10 cellular contexts compared by ENCODE assay signal in the genomic region with DNA sequence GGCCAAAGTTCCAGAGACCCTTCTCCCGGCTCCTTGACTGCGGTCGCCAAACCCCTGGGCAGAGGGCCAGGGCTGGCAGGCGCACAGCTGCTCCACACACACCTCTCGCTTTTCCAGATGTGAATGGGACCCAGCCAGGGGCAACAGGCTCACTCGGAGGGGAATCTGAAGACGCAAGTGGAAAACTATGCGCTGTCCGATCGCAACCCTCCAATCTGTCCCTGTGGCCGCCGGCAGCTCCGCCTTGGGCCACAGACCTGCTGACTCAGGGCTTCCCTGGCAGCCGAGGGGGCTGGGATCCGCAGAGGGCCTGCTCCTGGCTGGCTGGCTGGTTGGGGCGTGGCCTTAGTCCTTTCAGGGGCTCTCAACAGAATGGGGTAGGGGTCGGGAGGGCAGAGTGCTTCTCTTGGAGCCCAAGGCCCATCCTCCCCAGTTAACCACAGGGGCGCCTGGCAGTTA. TPM values are rescaled to one million over a fixed set of nuclear protein-coding genes. Genes with fewer than 3 reads are reported as not detected.
DNase-seq lines count a peak whose midpoint lies in the region; ATAC-seq, FAIRE-seq and TF ChIP-seq lines count a peak whose summit lies in the region.
"Had no signal": no experiment of that assay in that cellular context is flagged by ENCODE, and none has a peak within 500 bp of the region (broad histone marks: within the 10 kb centered on the region; RNA-seq: fewer than 3 reads in every experiment).

No MANE protein-coding gene starts in this region.

- POLR2A ChIA-PET in GM12878 (lab: Charles Lee), result interaction anchor here (0.6 to 7.1 kb wide), 8 partner anchors 10 to 1389 kb away, joined by 3 to 170 read pairs (median 5); no protein-coding TSS in a partner anchor

- no peak for TF ChIP-seq RAD21 in GM12878 (IDR thresholded peaks at IDR 0.05; ENCODE audit: insufficient read depth, low read depth, low read length)

- peaks cover 0 to 2% of the 10 kb centered on the region in 2 experiments; a peak in 1 of 4 replicates for H3K36me3 ChIP-seq in GM12878 (ENCODE audit: control insufficient read depth in 2 of 2, insufficient read depth in 2 of 2, low read length in 1 of 2)

- intact Hi-C loops in GM12878 (cut with micrococcal nuclease; ENCODE audit: unreplicated experiment), result loop anchor here (10.0 kb wide), 1 partner anchor 436 kb away; no protein-coding TSS in a partner anchor

- no peaks in the 10 kb centered on the region for H3K27me3 ChIP-seq in GM12878 (replicated peaks in 1 of 2; ENCODE audit: control insufficient read depth in 2 of 2, insufficient read depth in 2 of 2, low read length in 1 of 2)

- no peaks in the 10 kb centered on the region for H3K9me3 ChIP-seq in GM12878 (replicated peaks; ENCODE audit: control insufficient read depth, insufficient read depth, low read length)

- in situ Hi-C loops in GM12878 (cut with MboI), result no loop called here

- TF ChIP-seq CTCF in HFF-Myc (IDR thresholded peaks at IDR 0.05; ENCODE audit: low read depth, low read length, missing control alignments) (no peak), GM12878 (IDR thresholded peaks at IDR 0.05 in 2 of 3, conservative IDR thresholded peaks at IDR 0.05 in 1 of 3; ENCODE audit: control insufficient read depth in 2 of 3, extremely low read depth in 1 of 3, insufficient read depth in 1 of 3, low read depth in 3 of 3, low read length in 3 of 3) (no peak)

- H3K79me2 ChIP-seq in GM12878 (ENCODE audit: control insufficient read depth, insufficient read depth, low read length), result peaks cover 86% of the 10 kb centered on the region

- H3K4me2 ChIP-seq in GM12878 (ENCODE audit: control insufficient read depth, insufficient read depth), result peak overlapping the region; percentile 93

- CTCF ChIA-PET in GM12878 (lab: Yijun Ruan, JAX), result interaction anchor here (0.7 to 2.1 kb wide), 9 partner anchors 9 to 178 kb away, joined by 3 to 11 read pairs (median 4); a partner anchor contains a TSS

- peak; percentile 76 for DNase-seq in HFF-Myc (ENCODE audit: extremely low read depth, low read depth)
- no peak for DNase-seq in GM12878 (ENCODE audit: low read depth, low spot score)
- peak; percentile 86 for DNase-seq in iPS-NIHi11 (ENCODE audit: low spot score)
- DNase-seq in stromal cell of bone marrow (ENCODE audit: low read depth), result peak; percentile 59
- no peak for DNase-seq in central memory CD4-positive, alpha-beta T cell
- no peak for DNase-seq in foreskin melanocyte
- no peak for DNase-seq in NK-92 treated with Interleukin-12 subunit alpha and Interleukin-12 subunit beta, amount 100 ng/mL, for 24 hours (lab: John Stamatoyannopoulos, UW)
- DNase-seq: stimulated activated CD4-positive, alpha-beta T cell treated with anti-CD3 and anti-CD28 coated beads, Interleukin-4, amount 100 ng/mL, for 24 hours had no signal

- no peak overlapping the region for H3K4me3 ChIP-seq in HFF-Myc (replicated peaks; ENCODE audit: low read depth, low read length)
- peak overlapping the region; percentile 70 for H3K4me3 ChIP-seq in GM12878

- SMC1A ChIA-PET in GM12878 (lab: Charles Lee; ENCODE audit: uncharacterized antibody, unreplicated experiment), result interaction anchor here (1.9 to 6.7 kb wide), 3 partner anchors 11 to 28 kb away, joined by 7 to 123 read pairs (median 51); no protein-coding TSS in a partner anchor

- peak overlapping the region; percentile 99 for H3K27ac ChIP-seq in GM12878 (ENCODE audit: control insufficient read depth, insufficient read depth)

- peaks cover 63% of the 10 kb centered on the region for H3K4me1 ChIP-seq in GM12878 (ENCODE audit: control insufficient read depth, insufficient read depth, low read length)

- TF ChIP-seq EP300 in GM12878 (IDR thresholded peaks at IDR 0.05; ENCODE audit: borderline replicate concordance in 1 of 2, control insufficient read depth in 1 of 2, low read depth in 2 of 2, low read length in 2 of 2), result no peak

- no peaks in the 10 kb centered on the region for H4K20me1 ChIP-seq in GM12878 (ENCODE audit: control insufficient read depth, insufficient read depth)

- no peak for ATAC-seq in GM12878
- no peak for ATAC-seq in HG02885 (IDR thresholded peaks at IDR 0.05; ENCODE audit: poor library complexity, unreplicated experiment)
- ATAC-seq: HCT116 had no signal

- FAIRE-seq in GM12878 (lab: Jason Lieb, UNC), result no peak

- no TSS peak for BruUV-seq in GM12878 (replicated peaks; lab: Mats Ljungman, UMichigan)

- peak overlapping the region; percentile 69 for H3K9ac ChIP-seq in GM12878 (ENCODE audit: control insufficient read depth, insufficient read depth, low read length)

- 96% methylated on average over 18 of the region's 18 CpGs for WGBS in GM12878 (ENCODE audit: insufficient coverage, insufficient replicate concordance, low lambda C conversion rate, missing lambda C conversion rate)

- no peak overlapping the region for H2AFZ ChIP-seq in GM12878 (ENCODE audit: control insufficient read depth, low read depth, low read length)

- RAD21 ChIA-PET in GM12878 (lab: Charles Lee; ENCODE audit: unreplicated experiment), result interaction anchor here (1.0 to 6.5 kb wide), 8 partner anchors 7 to 72 kb away, joined by 3 to 89 read pairs (median 6); no protein-coding TSS in a partner anchor

- TF ChIP-seq POLR2A in GM12878 (IDR thresholded peaks at IDR 0.05; ENCODE audit: low read depth, low read length), result no peak

TF ChIP-seq in GM12878, 131 proteins besides CTCF, POLR2A, EP300 and RAD21 (continues in another document):
- TF ChIP-seq, protein P1, sequence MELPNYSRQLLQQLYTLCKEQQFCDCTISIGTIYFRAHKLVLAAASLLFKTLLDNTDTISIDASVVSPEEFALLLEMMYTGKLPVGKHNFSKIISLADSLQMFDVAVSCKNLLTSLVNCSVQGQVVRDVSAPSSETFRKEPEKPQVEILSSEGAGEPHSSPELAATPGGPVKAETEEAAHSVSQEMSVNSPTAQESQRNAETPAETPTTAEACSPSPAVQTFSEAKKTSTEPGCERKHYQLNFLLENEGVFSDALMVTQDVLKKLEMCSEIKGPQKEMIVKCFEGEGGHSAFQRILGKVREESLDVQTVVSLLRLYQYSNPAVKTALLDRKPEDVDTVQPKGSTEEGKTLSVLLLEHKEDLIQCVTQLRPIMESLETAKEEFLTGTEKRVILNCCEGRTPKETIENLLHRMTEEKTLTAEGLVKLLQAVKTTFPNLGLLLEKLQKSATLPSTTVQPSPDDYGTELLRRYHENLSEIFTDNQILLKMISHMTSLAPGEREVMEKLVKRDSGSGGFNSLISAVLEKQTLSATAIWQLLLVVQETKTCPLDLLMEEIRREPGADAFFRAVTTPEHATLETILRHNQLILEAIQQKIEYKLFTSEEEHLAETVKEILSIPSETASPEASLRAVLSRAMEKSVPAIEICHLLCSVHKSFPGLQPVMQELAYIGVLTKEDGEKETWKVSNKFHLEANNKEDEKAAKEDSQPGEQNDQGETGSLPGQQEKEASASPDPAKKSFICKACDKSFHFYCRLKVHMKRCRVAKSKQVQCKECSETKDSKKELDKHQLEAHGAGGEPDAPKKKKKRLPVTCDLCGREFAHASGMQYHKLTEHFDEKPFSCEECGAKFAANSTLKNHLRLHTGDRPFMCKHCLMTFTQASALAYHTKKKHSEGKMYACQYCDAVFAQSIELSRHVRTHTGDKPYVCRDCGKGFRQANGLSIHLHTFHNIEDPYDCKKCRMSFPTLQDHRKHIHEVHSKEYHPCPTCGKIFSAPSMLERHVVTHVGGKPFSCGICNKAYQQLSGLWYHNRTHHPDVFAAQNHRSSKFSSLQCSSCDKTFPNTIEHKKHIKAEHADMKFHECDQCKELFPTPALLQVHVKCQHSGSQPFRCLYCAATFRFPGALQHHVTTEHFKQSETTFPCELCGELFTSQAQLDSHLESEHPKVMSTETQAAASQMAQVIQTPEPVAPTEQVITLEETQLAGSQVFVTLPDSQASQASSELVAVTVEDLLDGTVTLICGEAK (IDR thresholded peaks at IDR 0.05; ENCODE audit: borderline replicate concordance), result peak; percentile 22; the same call in 1 of the 2 replicates
- TF ChIP-seq, protein P2, sequence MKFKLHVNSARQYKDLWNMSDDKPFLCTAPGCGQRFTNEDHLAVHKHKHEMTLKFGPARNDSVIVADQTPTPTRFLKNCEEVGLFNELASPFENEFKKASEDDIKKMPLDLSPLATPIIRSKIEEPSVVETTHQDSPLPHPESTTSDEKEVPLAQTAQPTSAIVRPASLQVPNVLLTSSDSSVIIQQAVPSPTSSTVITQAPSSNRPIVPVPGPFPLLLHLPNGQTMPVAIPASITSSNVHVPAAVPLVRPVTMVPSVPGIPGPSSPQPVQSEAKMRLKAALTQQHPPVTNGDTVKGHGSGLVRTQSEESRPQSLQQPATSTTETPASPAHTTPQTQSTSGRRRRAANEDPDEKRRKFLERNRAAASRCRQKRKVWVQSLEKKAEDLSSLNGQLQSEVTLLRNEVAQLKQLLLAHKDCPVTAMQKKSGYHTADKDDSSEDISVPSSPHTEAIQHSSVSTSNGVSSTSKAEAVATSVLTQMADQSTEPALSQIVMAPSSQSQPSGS (IDR thresholded peaks at IDR 0.05; ENCODE audit: low read length), result no peak

RNA-seq across cellular contexts. Expression of a gene that starts 54.0 kb away (rescaled TPM):
- total RNA-seq in GM12878 (2013; cell fraction: nucleolus; rRNA removed), result 241 and 274 TPM in 2 replicates
- 13.8 and 16.3 TPM in 2 replicates for total RNA-seq in GM12878 (2014; rRNA removed)
- 6.4 TPM in 2 replicates for total RNA-seq in GM12878 (2014; rRNA removed; fragmentation: Illumina TruSeq; extraction: Trizol)
- total RNA-seq in GM12878 (2021), result 48.6 and 55.2 TPM in 2 replicates
- 8.1 TPM for polyA plus RNA-seq in GM12878 (2011; ENCODE audit: low read depth)
- polyA plus RNA-seq in GM12878 (2011; rRNA removed), result 4.2 and 6.7 TPM in 2 replicates
- polyA plus RNA-seq in GM12878 (2011; cell fraction: cytosol; rRNA removed), result 6.3 and 8.5 TPM in 2 replicates
- 45.6 and 48.9 TPM in 2 replicates for polyA plus RNA-seq in GM12878 (2011; cell fraction: nucleus; rRNA removed)
- 17.9 and 26.7 TPM in 2 replicates for polyA plus RNA-seq in GM12878 (2012)
- polyA plus RNA-seq in GM12878 (2014; fragmentation: Illumina TruSeq; extraction: Trizol), result 10.2 and 15.1 TPM in 2 replicates
- 1 to 10 TPM in 1 of 2 experiments, under 1 TPM in 1; 0.92 to 2.0 TPM for polyA plus RNA-seq in GM12878 (2014; fragmentation: Nextera tagmentation; extraction: Ambion mirVana)
- polyA plus RNA-seq in GM12878 (2014; rRNA removed), result 17.9 and 23.3 TPM in 2 replicates
- 1 to 10 TPM; 8.1 to 9.0 TPM for polyA plus RNA-seq in GM12878 (2016; fragmentation: Nextera tagmentation; extraction: Ambion mirVana)
- 14.2 and 22.2 TPM in 2 replicates for polyA minus RNA-seq in GM12878 (2011; rRNA and poly(A)+ RNA removed)
- polyA minus RNA-seq in GM12878 (2011; cell fraction: cytosol; rRNA and poly(A)+ RNA removed), result 11.4 and 16.2 TPM in 2 replicates
- polyA minus RNA-seq in GM12878 (2011; cell fraction: nucleus; rRNA and poly(A)+ RNA removed), result 53.2 and 58.7 TPM in 2 replicates

Comparison
In these comparisons a context has a peak if more than half of its experiments do, and no peak if none do; other contexts are left out.
1. DNase-seq: peak in HFF-Myc (single experiment), iPS-NIHi11 (single experiment) and stromal cell of bone marrow (single experiment); none in GM12878 (single experiment), central memory CD4-positive, alpha-beta T cell (single experiment), foreskin melanocyte (single experiment) and NK-92 treated with Interleukin-12 subunit alpha and Interleukin-12 subunit beta, amount 100 ng/mL, for 24 hours (single experiment).